Comparison of ENCODE assay signal across 10 cellular contexts in the genomic region with DNA sequence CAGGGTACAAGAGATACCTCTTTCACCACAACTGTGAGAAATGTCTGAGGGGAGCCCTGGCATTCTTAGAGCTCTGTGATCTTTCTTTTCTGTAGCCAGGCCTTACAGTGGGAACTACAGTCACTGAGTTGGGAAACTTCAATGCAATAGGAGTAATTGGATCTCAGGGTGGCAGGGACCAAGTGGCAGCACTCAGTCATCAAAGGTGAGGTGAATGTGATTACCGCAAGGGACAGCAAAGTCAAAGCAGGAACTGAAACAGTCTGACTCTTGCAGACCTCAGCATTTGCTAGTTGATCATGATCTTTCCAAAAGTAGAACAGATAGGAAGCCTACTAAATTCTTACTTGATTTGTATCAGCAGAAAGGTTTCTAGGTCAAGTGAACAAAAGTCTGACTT. TPM values are rescaled to one million over a fixed set of nuclear protein-coding genes. Genes with fewer than 3 reads are reported as not detected.
DNase-seq lines count a peak whose midpoint lies in the region; ATAC-seq and TF ChIP-seq lines count a peak whose summit lies in the region.
"Had no signal": no experiment of that assay in that cellular context is flagged by ENCODE, and none has a peak within 500 bp of the region (broad histone marks: within the 10 kb centered on the region; RNA-seq: fewer than 3 reads in every experiment).

No MANE protein-coding gene starts in this region.

- no peaks in the 10 kb centered on the region for H3K27me3 Mint-ChIP-seq in activated CD8-positive, alpha-beta memory T cell treated with anti-CD3 and anti-CD28 coated beads, Interleukin-2, amount 10 ng/mL, durations not matched to agents 7 days and 5 days
- H3K27me3 Mint-ChIP-seq in GM23338 (ENCODE audit: insufficient read depth, low read depth, poor library complexity) = peaks cover 11% of the 10 kb centered on the region

- H3K9me2 ChIP-seq in GM23338 (ENCODE audit: insufficient read depth) (no peaks in the 10 kb centered on the region), Karpas-422 (replicated peaks; ENCODE audit: insufficient read depth, low read length) (no peaks in the 10 kb centered on the region)

- H3K4me2 ChIP-seq in GM23338 = peak overlapping the region; percentile 58
- no peak overlapping the region for H3K4me2 ChIP-seq in Karpas-422 (ENCODE audit: low read depth, low read length, poor library complexity, severe bottlenecking)

- 27 to 56% (median 45%) methylated on average over 1 of the region's 1 CpG for WGBS in psoas muscle, 3 donors
- WGBS in heart left ventricle, 4 donors = 81 to 100% (median 91%) methylated on average over 1 of the region's 1 CpG

- H3K27ac ChIP-seq in GM23338 (ENCODE audit: low read depth) (0 out of 2 replicates have a peak overlapping the region, but pooled peaks have one; percentile 15), Karpas-422 (ENCODE audit: low read length) (no peak overlapping the region), psoas muscle (no peak overlapping the region), heart left ventricle (no peak overlapping the region)
- H3K27ac ChIP-seq: breast epithelium had no signal

- peak; percentile 74 for ATAC-seq in activated CD8-positive, alpha-beta memory T cell treated with anti-CD3 and anti-CD28 coated beads, Interleukin-2, amount 10 ng/mL, durations not matched to agents 7 days and 5 days
- ATAC-seq in GM23338 = peak; percentile 43
- ATAC-seq in psoas muscle = peak; percentile 85 to 95 (median 91)
- ATAC-seq in heart left ventricle = no peak

- H3K36me3 Mint-ChIP-seq in activated CD8-positive, alpha-beta memory T cell treated with anti-CD3 and anti-CD28 coated beads, Interleukin-2, amount 10 ng/mL, durations not matched to agents 7 days and 5 days = peaks cover 3% of the 10 kb centered on the region
- H3K36me3 Mint-ChIP-seq in GM23338 (ENCODE audit: low read depth) = no peaks in the 10 kb centered on the region

- H3K4me3 ChIP-seq in GM23338 (no peak overlapping the region), Karpas-422 (ENCODE audit: low read length) (no peak overlapping the region), psoas muscle (no peak overlapping the region), heart left ventricle (no peak overlapping the region)
- H3K4me3 ChIP-seq: breast epithelium had no signal

- 0 out of 2 replicates have a peak overlapping the region, but pooled peaks have one; percentile 1 for H2AFZ ChIP-seq in GM23338
- H2AFZ ChIP-seq in Karpas-422 (ENCODE audit: low read length) = no peak overlapping the region; the same call in 1 of the 2 replicates

- H3F3A ChIP-seq in GM23338 (replicated peaks; ENCODE audit: low read depth) = no peaks in the 10 kb centered on the region

- H3K4me1 Mint-ChIP-seq in activated CD8-positive, alpha-beta memory T cell treated with anti-CD3 and anti-CD28 coated beads, Interleukin-2, amount 10 ng/mL, durations not matched to agents 7 days and 5 days = peaks cover 59% of the 10 kb centered on the region
- peaks cover 37% of the 10 kb centered on the region for H3K4me1 Mint-ChIP-seq in GM23338

- no peak overlapping the region for H3K9ac ChIP-seq in Karpas-422 (ENCODE audit: low read length)

- H3K4me3 Mint-ChIP-seq in activated CD8-positive, alpha-beta memory T cell treated with anti-CD3 and anti-CD28 coated beads, Interleukin-2, amount 10 ng/mL, durations not matched to agents 7 days and 5 days = no peak overlapping the region
- H3K4me3 Mint-ChIP-seq in GM23338 = no peak overlapping the region; the same call in 2 of the 3 replicates

- H3K27ac Mint-ChIP-seq in activated CD8-positive, alpha-beta memory T cell treated with anti-CD3 and anti-CD28 coated beads, Interleukin-2, amount 10 ng/mL, durations not matched to agents 7 days and 5 days = peak overlapping the region; percentile 0
- no peak overlapping the region for H3K27ac Mint-ChIP-seq in GM23338

- TF ChIP-seq CTCF in GM23338 (conservative IDR thresholded peaks at IDR 0.05; ENCODE audit: low read depth in 2 of 2) = no peak
- no peak for TF ChIP-seq CTCF in psoas muscle (IDR thresholded peaks at IDR 0.05)
- no peak for TF ChIP-seq CTCF in heart left ventricle (IDR thresholded peaks at IDR 0.05)

- H3K27me3 ChIP-seq in GM23338 (ENCODE audit: insufficient read depth) = no peaks in the 10 kb centered on the region
- H3K27me3 ChIP-seq in Karpas-422 (ENCODE audit: low read length) = no peaks in the 10 kb centered on the region
- no peaks in the 10 kb centered on the region for H3K27me3 ChIP-seq in psoas muscle (ENCODE audit: insufficient read depth in 3 of 3, low read length in 2 of 3)
- peaks cover 0 to 8% (median 0%) of the 10 kb centered on the region in 9 donors for H3K27me3 ChIP-seq in heart left ventricle
- H3K27me3 ChIP-seq: breast epithelium had no signal

- H3K4me1 ChIP-seq in GM23338 (ENCODE audit: insufficient read depth) (peaks cover 35% of the 10 kb centered on the region), Karpas-422 (ENCODE audit: low read length) (peaks cover 19% of the 10 kb centered on the region), psoas muscle (no peaks in the 10 kb centered on the region), heart left ventricle (peaks cover 0 to 4% (median 0%) of the 10 kb centered on the region in 12 donors)
- H3K4me1 ChIP-seq: breast epithelium had no signal

- no peaks in the 10 kb centered on the region for H3K9me3 ChIP-seq in Karpas-422 (ENCODE audit: low read length)
- no peaks in the 10 kb centered on the region for H3K9me3 ChIP-seq in psoas muscle
- H3K9me3 ChIP-seq in heart left ventricle = peaks cover 0 to 3% (median 0%) of the 10 kb centered on the region in 12 donors
- H3K9me3 ChIP-seq: breast epithelium had no signal

- no peaks in the 10 kb centered on the region for H3K36me3 ChIP-seq in GM23338 (ENCODE audit: insufficient read depth)
- no peaks in the 10 kb centered on the region for H3K36me3 ChIP-seq in Karpas-422 (ENCODE audit: insufficient read depth, low read length)
- no peaks in the 10 kb centered on the region for H3K36me3 ChIP-seq in psoas muscle (ENCODE audit: insufficient read depth in 1 of 2, low read depth in 1 of 2)
- no peaks in the 10 kb centered on the region for H3K36me3 ChIP-seq in heart left ventricle
- H3K36me3 ChIP-seq: breast epithelium had no signal

- TF ChIP-seq POLR2A in erythroblast (IDR thresholded peaks at IDR 0.05; ENCODE audit: low read length) (no peak), heart left ventricle (IDR thresholded peaks at IDR 0.05) (no peak)

- DNase-seq in activated CD8-positive, alpha-beta memory T cell treated with anti-CD3 and anti-CD28 coated beads, Interleukin-2, amount 10 ng/mL, durations not matched to agents 7 days and 5 days = peak; percentile 65
- DNase-seq in activated CD8-positive, alpha-beta memory T cell treated with anti-CD3 and anti-CD28 coated beads for 24 hours = no peak
- no peak for DNase-seq in GM23338 (ENCODE audit: low spot score)
- DNase-seq in Karpas-422 = peak; percentile 80
- no peak for DNase-seq in psoas muscle
- DNase-seq in islet precursor cell = no peak
- DNase-seq in erythroblast (lab: John Stamatoyannopoulos, UW) = no peak
- DNase-seq in heart left ventricle = no peak
- DNase-seq: kidney glomerular epithelial cell had no signal

- intact Hi-C loops in psoas muscle (cut with DNase I) (no loop called here), heart left ventricle (cut with DNase I) (no loop called here)

- CTCF ChIA-PET in activated CD8-positive, alpha-beta memory T cell treated with anti-CD3 and anti-CD28 coated beads, Interleukin-2, amount 10 ng/mL, durations not matched to agents 7 days and 5 days (lab: Charles Lee) = interaction anchor here (1.0 kb wide), 1 partner anchor 12 kb away, joined by 3 read pairs; no protein-coding TSS in a partner anchor

- H4K20me1 ChIP-seq in GM23338 (replicated peaks; ENCODE audit: insufficient read depth) = no peaks in the 10 kb centered on the region
- H4K20me1 ChIP-seq in Karpas-422 (ENCODE audit: insufficient read depth, low read depth, low read length) = no peaks in the 10 kb centered on the region

- H3K9me3 Mint-ChIP-seq in activated CD8-positive, alpha-beta memory T cell treated with anti-CD3 and anti-CD28 coated beads, Interleukin-2, amount 10 ng/mL, durations not matched to agents 7 days and 5 days (ENCODE audit: low read depth) = peaks cover 4% of the 10 kb centered on the region
- no peaks in the 10 kb centered on the region; the same call in 2 of the 3 replicates for H3K9me3 Mint-ChIP-seq in GM23338

- H3K79me2 ChIP-seq in GM23338 (replicated peaks; ENCODE audit: insufficient read depth) (no peaks in the 10 kb centered on the region), Karpas-422 (ENCODE audit: low read length) (no peaks in the 10 kb centered on the region)

TF ChIP-seq in GM23338, 12 proteins besides CTCF, POLR2A, EP300 and RAD21 (continues in another document):
- no peak for TF ChIP-seq CREB1 (CRISPR knock-in tag; IDR thresholded peaks at IDR 0.05; ENCODE audit: low read depth)
- TF ChIP-seq POLR2AphosphoS5 (IDR thresholded peaks at IDR 0.05; ENCODE audit: low read depth) = no peak
- no peak for TF ChIP-seq EZH2phosphoT487 (IDR thresholded peaks at IDR 0.05; ENCODE audit: unreplicated experiment)

RNA-seq across cellular contexts. Expression of a gene that starts 7.3 kb away (rescaled TPM):
- 10 to 100 TPM in 1 of 2 experiments, 1 to 10 TPM in 1; 6.0 to 11.4 TPM for total RNA-seq in activated CD8-positive, alpha-beta memory T cell treated with anti-CD3 and anti-CD28 coated beads, Interleukin-2, amount 10 ng/mL, durations not matched to agents 7 days and 5 days
- total RNA-seq in GM23338 (2014; rRNA removed; shearing (Covaris generic)) = 9.0 and 14.6 TPM in 2 replicates
- polyA plus RNA-seq in GM23338 (2016; fragmentation: Nextera tagmentation; extraction: Ambion mirVana) = 4.1 and 6.7 TPM in 2 replicates
- total RNA-seq in Karpas-422 (2014; rRNA removed; shearing (Covaris generic); ENCODE audit: low replicate concordance) = 11.3 and 12.2 TPM in 2 replicates
- under 1 TPM; 0.39 to 0.79 (median 0.57) TPM for total RNA-seq in psoas muscle
- 1 to 10 TPM in 1 of 3 donors, under 1 TPM in 2; 0.17 to 2.7 (median 0.38) TPM for polyA plus RNA-seq in psoas muscle
- 1 to 10 TPM in 1 of 9 donors, under 1 TPM in 7, not detected in 1; 0.12 to 1.4 (median 0.23) TPM for total RNA-seq in heart left ventricle
- polyA plus RNA-seq in heart left ventricle = under 1 TPM; 0.12 to 0.46 TPM

Comparison
In these comparisons a context has a peak if more than half of its experiments do, and no peak if none do; other contexts are left out.
1. DNase-seq: peak in activated CD8-positive, alpha-beta memory T cell treated with anti-CD3 and anti-CD28 coated beads, Interleukin-2, amount 10 ng/mL, durations not matched to agents 7 days and 5 days (single experiment) and Karpas-422 (single experiment); none in activated CD8-positive, alpha-beta memory T cell treated with anti-CD3 and anti-CD28 coated beads for 24 hours (single experiment), GM23338 (single experiment), psoas muscle (0 of 2), islet precursor cell (single experiment), erythroblast (0 of 2) and heart left ventricle (0 of 5).
2. ATAC-seq: peak in activated CD8-positive, alpha-beta memory T cell treated with anti-CD3 and anti-CD28 coated beads, Interleukin-2, amount 10 ng/mL, durations not matched to agents 7 days and 5 days (single experiment), GM23338 (single experiment) and psoas muscle (4 of 4); none in heart left ventricle (0 of 4).